ENCODE assay signal across 19 cellular contexts in the genomic region with DNA sequence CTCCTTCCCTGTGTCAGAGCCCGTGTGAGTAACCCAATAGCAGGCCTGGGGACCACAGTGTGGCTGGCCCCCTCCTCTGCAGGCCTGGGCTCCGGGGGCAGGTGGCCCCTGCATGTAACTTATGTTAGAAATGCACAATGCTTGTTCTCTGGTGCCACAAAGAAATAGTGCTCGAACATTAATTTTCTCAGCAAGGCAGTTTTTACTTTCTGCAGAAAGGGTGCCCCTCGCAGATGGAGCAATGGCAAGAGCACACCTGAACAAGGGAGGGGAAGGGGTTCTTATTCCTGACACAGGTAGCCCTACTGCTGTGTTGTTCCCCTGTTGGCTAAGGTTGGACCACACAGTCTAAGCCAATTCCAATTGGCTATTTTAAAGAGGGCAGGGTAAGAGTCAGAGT. TPM values are rescaled to one million over a fixed set of nuclear protein-coding genes. Genes with fewer than 3 reads are reported as not detected.
"Had no signal": no experiment of that assay in that cellular context is flagged by ENCODE, and none has a peak within 500 bp of the region (broad histone marks: within the 10 kb centered on the region; RNA-seq: fewer than 3 reads in every experiment).

No MANE protein-coding gene starts in this region.

- ATAC-seq: esophagus mucosa, left cardiac atrium, lower lobe of right lung had no signal

- H3K4me1 Mint-ChIP-seq: mesothelial cell of epicardium had no signal

- H3K27ac Mint-ChIP-seq: activated T-helper 1 cell treated with anti-CD3 and anti-CD28 coated beads, Interleukin-12 subunit alpha, Interleukin-12 subunit beta, Interleukin-2, Interleukin-4 antibody, amounts not matched to agents 30 ng/mL and 10 ng/mL and 1 ng/mL, durations not matched to agents 14 hours and 24 hours and 36 hours; mesothelial cell of epicardium; progenitor cell of endocrine pancreas had no signal

- H3K4me1 ChIP-seq: adrenal gland, lower lobe of right lung, right atrium auricular region, transverse colon had no signal

- H3K4me3 Mint-ChIP-seq: activated T-helper 1 cell treated with anti-CD3 and anti-CD28 coated beads, Interleukin-12 subunit alpha, Interleukin-12 subunit beta, Interleukin-2, Interleukin-4 antibody, amounts not matched to agents 30 ng/mL and 10 ng/mL and 1 ng/mL, durations not matched to agents 14 hours and 24 hours and 36 hours; mesothelial cell of epicardium had no signal

- H3K27me3 Mint-ChIP-seq: progenitor cell of endocrine pancreas had no signal

- H3K9me3 ChIP-seq: adrenal gland had no signal

- H3K27ac ChIP-seq: adrenal gland, dorsolateral prefrontal cortex, lower lobe of right lung, right atrium auricular region, skin epidermis, transverse colon had no signal

- H3K27me3 ChIP-seq: adrenal gland, dorsolateral prefrontal cortex, right atrium auricular region, transverse colon had no signal

- H3K4me3 ChIP-seq: adrenal gland, dorsolateral prefrontal cortex, lower lobe of right lung, right atrium auricular region, skin epidermis, transverse colon had no signal

- DNase-seq: activated naive CD4-positive, alpha-beta T cell; adrenal gland; dorsolateral prefrontal cortex; left cardiac atrium; lower lobe of right lung; stimulated activated CD4-positive, alpha-beta T cell treated with anti-CD3 and anti-CD28 coated beads, Interleukin-15, amount 100 ng/mL, for 24 hours; stimulated activated CD4-positive, alpha-beta T cell treated with anti-CD3 and anti-CD28 coated beads, Interleukin-4, amount 100 ng/mL, for 1 hour; stimulated activated naive CD4-positive, alpha-beta T cell; substantia nigra; T-helper 9 cell; transverse colon had no signal

RNA-seq across cellular contexts. Expression of a gene that starts 54.3 kb away (rescaled TPM):
- polyA plus RNA-seq: neural cell had no signal

RNA-seq across cellular contexts. Expression of a gene that starts 54.7 kb away (rescaled TPM):
- total RNA-seq: myocyte had no signal
